ENCODE assay signal across 8 cellular contexts in the genomic region with DNA sequence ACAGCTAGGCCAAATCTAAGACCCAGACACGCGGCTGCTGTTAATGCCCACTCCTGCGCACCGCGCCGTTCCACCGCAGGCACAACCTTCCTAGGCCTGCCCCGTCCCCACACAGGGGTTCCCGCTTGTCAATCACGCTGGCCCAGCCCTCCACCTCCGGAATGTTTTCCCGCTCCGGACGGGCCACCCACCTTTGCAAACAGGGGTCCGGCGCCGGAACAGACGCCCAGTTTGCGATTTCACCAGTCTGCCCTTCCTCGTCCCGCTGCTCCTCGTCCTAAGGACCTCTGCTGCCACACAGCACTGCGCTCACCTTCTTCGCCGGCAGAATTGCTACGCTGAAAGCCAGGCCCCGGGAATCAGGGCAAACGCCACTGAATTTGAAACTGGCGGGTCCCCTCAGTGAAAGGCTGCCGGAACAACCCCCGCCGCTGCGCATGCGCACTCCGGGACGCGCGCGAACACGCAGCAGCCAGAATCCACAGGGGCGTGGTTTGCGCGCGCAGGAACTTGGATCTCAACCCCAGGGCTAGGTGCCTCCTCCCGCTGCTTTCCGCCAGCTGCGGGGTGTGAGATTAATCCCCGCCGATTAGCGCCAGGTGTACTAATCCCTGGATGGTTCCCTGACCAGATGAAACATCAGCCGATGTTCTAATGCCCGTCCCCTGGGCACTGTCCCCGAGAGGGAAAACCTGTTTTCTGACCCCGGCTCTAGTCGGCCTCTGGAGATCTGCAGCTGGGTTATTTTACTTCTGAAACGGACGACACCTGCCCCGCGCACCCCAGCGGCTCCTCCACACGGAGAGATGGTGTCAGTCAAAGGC.
A peak's percentile ranks its signal among the peaks of the same experiment; 100 is the strongest.
DNase-seq lines count a peak whose midpoint lies in the region; ATAC-seq lines count a peak whose summit lies in the region.
"Not testable (repeated sequence)": the region's sequence is repeated elsewhere in the genome, so short reads cannot be mapped to it uniquely, and the experiment has no call there.

No MANE protein-coding gene starts in this region.

- peak; percentile 98 for DNase-seq in NCI-H146 (lab: John Stamatoyannopoulos, UW)
- DNase-seq in T-helper 1 cell = peak; percentile 83 to 92 (median 88)
- DNase-seq in amniotic epithelial cell (ENCODE audit: low read depth) = peak; percentile 66
- DNase-seq in right cardiac atrium = peak; percentile 91 to 96 (median 96)
- peak; percentile 17 for DNase-seq in pulmonary artery endothelial cell (ENCODE audit: low read depth, low spot score)

- WGBS in right cardiac atrium = under 1% methylated on average over 61 of the region's 61 CpGs
- under 1% methylated on average over 61 of the region's 61 CpGs for WGBS in urinary bladder

- H3K4me3 ChIP-seq in right cardiac atrium (ENCODE audit: low read length) (peak overlapping the region; percentile 75), urinary bladder (ENCODE audit: low read depth, low read length) (peak overlapping the region; percentile 45)

- not testable (repeated sequence) for H3K36me3 ChIP-seq in urinary bladder (ENCODE audit: insufficient read depth)

- ATAC-seq in GM18499 (IDR thresholded peaks at IDR 0.05; ENCODE audit: insufficient read depth, unreplicated experiment) (peak; percentile 68), HG02870 (IDR thresholded peaks at IDR 0.05; ENCODE audit: unreplicated experiment) (peak; percentile 48), right cardiac atrium (peak; percentile 96 to 97)

- not testable (repeated sequence) for H3K27me3 ChIP-seq in right cardiac atrium (ENCODE audit: control insufficient read depth, insufficient read depth)

- intact Hi-C loops in right cardiac atrium (cut with DNase I) = not testable (repeated sequence)

- H3K4me1 ChIP-seq in right cardiac atrium (ENCODE audit: control insufficient read depth, insufficient read depth, low read length); urinary bladder (ENCODE audit: insufficient read depth): not testable (repeated sequence)

- not testable (repeated sequence) for H3K9me3 ChIP-seq in right cardiac atrium (ENCODE audit: control insufficient read depth, low read length)

- not testable (repeated sequence) for H3K27ac ChIP-seq in right cardiac atrium (ENCODE audit: low read length); urinary bladder (ENCODE audit: low read depth)

Comparison
In these comparisons a context has a peak if more than half of its experiments do, and no peak if none do; other contexts are left out.
1. DNase-seq: peak in every context shown above with its lines; median percentile 98 in NCI-H146; 96 in right cardiac atrium; 88 in T-helper 1 cell; 66 in amniotic epithelial cell; 17 in pulmonary artery endothelial cell.